Comparison of ENCODE assay signal across 8 cellular contexts in genomic region chr1:38000529-38001453, GRCh38. TPM values are rescaled to one million over a fixed set of nuclear protein-coding genes. Genes with fewer than 3 reads are reported as not detected.
DNase-seq lines count a peak whose midpoint lies in the region; ATAC-seq and TF ChIP-seq lines count a peak whose summit lies in the region.

No MANE protein-coding gene starts in this region.

- ATAC-seq in CD4-positive, CD25-positive, alpha-beta regulatory T cell (ENCODE audit: low read depth in 2 of 2) = no peak
- no peak for ATAC-seq in naive thymus-derived CD4-positive, alpha-beta T cell
- no peak for ATAC-seq in HG02610 (IDR thresholded peaks at IDR 0.05; ENCODE audit: unreplicated experiment)
- ATAC-seq in GM18858 (IDR thresholded peaks at IDR 0.05; ENCODE audit: unreplicated experiment) = no peak
- no peak for ATAC-seq in GM21786 (IDR thresholded peaks at IDR 0.05; ENCODE audit: unreplicated experiment)

- TF ChIP-seq CTCF in RWPE1 (conservative IDR thresholded peaks at IDR 0.05; ENCODE audit: low read depth) (no peak), epithelial cell of esophagus (IDR thresholded peaks at IDR 0.05; ENCODE audit: insufficient read depth, low read depth, low read length, missing control alignments) (no peak)

- peak overlapping the region; percentile 81 to 93 (median 85) for H3K27ac Mint-ChIP-seq in CD4-positive, CD25-positive, alpha-beta regulatory T cell
- peak overlapping the region in 5 of 9 donors; percentile 42 to 89 (median 49) for H3K27ac Mint-ChIP-seq in naive thymus-derived CD4-positive, alpha-beta T cell

- H3K36me3 Mint-ChIP-seq in CD4-positive, CD25-positive, alpha-beta regulatory T cell = no peaks in the 10 kb centered on the region
- H3K36me3 Mint-ChIP-seq in naive thymus-derived CD4-positive, alpha-beta T cell = peaks cover 0 to 4% (median 3%) of the 10 kb centered on the region in 5 donors

- DNase-seq in CD4-positive, CD25-positive, alpha-beta regulatory T cell = no peak
- DNase-seq in RWPE1 (ENCODE audit: low spot score) = peak; percentile 55
- peak; percentile 51 for DNase-seq in epithelial cell of esophagus (ENCODE audit: low read depth)
- DNase-seq in naive thymus-derived CD4-positive, alpha-beta T cell = no peak
- no peak for DNase-seq in GM19240 (ENCODE audit: insufficient read length, low spot score)

- POLR2A ChIA-PET in RWPE1 (lab: Yijun Ruan, JAX; ENCODE audit: low non-redundant PET) = no interaction called here
- POLR2A ChIA-PET in naive thymus-derived CD4-positive, alpha-beta T cell (lab: Charles Lee) = interaction anchor here (1.3 kb wide), 1 partner anchor 8 kb away, joined by 3 read pairs; no protein-coding TSS in a partner anchor

- peak overlapping the region in 3 of 4 donors; percentile 22 to 44 (median 28) for H3K4me3 Mint-ChIP-seq in CD4-positive, CD25-positive, alpha-beta regulatory T cell
- H3K4me3 Mint-ChIP-seq in naive thymus-derived CD4-positive, alpha-beta T cell = peak overlapping the region in 1 of 10 donors; percentile 9

- intact Hi-C loops in naive thymus-derived CD4-positive, alpha-beta T cell (cut with micrococcal nuclease) = loop anchor here in 1 of 2 donors (5.0 kb wide), 1 partner anchor 1682 kb away; no protein-coding TSS in a partner anchor

- no peaks in the 10 kb centered on the region for H3K27me3 Mint-ChIP-seq in CD4-positive, CD25-positive, alpha-beta regulatory T cell
- no peaks in the 10 kb centered on the region for H3K27me3 Mint-ChIP-seq in naive thymus-derived CD4-positive, alpha-beta T cell

- no peak overlapping the region for H3K4me3 ChIP-seq in CD4-positive, CD25-positive, alpha-beta regulatory T cell (ENCODE audit: low read depth, low read length)
- H3K4me3 ChIP-seq in epithelial cell of esophagus (ENCODE audit: low read length) = no peak overlapping the region
- no peak overlapping the region for H3K4me3 ChIP-seq in naive thymus-derived CD4-positive, alpha-beta T cell (ENCODE audit: low read length)

- H3K27me3 ChIP-seq in CD4-positive, CD25-positive, alpha-beta regulatory T cell (ENCODE audit: control insufficient read depth, insufficient read depth, low read length) = no peaks in the 10 kb centered on the region
- no peaks in the 10 kb centered on the region for H3K27me3 ChIP-seq in naive thymus-derived CD4-positive, alpha-beta T cell (ENCODE audit: control insufficient read depth in 2 of 2, insufficient read depth in 2 of 2, low read length in 2 of 2)

- CTCF ChIA-PET in RWPE1 (lab: Yijun Ruan, JAX) = interaction anchor here (0.6 kb wide), 1 partner anchor 11 kb away, joined by 3 read pairs; the partner anchor contains the start of gene SF3A3
- CTCF ChIA-PET in naive thymus-derived CD4-positive, alpha-beta T cell (lab: Charles Lee) = interaction anchor here (1.0 kb wide), 1 partner anchor 9 kb away, joined by 3 read pairs; no protein-coding TSS in a partner anchor

- peaks cover 8 to 63% (median 35%) of the 10 kb centered on the region in 4 donors for H3K4me1 Mint-ChIP-seq in CD4-positive, CD25-positive, alpha-beta regulatory T cell
- H3K4me1 Mint-ChIP-seq in naive thymus-derived CD4-positive, alpha-beta T cell = peaks cover 24 to 60% (median 37%) of the 10 kb centered on the region in 7 donors

- H3K36me3 ChIP-seq in CD4-positive, CD25-positive, alpha-beta regulatory T cell (ENCODE audit: control insufficient read depth, insufficient read depth, low read length) = peaks cover 4% of the 10 kb centered on the region
- H3K36me3 ChIP-seq in naive thymus-derived CD4-positive, alpha-beta T cell (ENCODE audit: control insufficient read depth in 2 of 3, insufficient read depth in 3 of 3, low read length in 3 of 3) = no peaks in the 10 kb centered on the region

- no peaks in the 10 kb centered on the region for H3K9me3 ChIP-seq in CD4-positive, CD25-positive, alpha-beta regulatory T cell (ENCODE audit: control insufficient read depth in 2 of 2, low read length in 2 of 2)
- H3K9me3 ChIP-seq in naive thymus-derived CD4-positive, alpha-beta T cell (ENCODE audit: control insufficient read depth in 2 of 3, low read length in 3 of 3) = no peaks in the 10 kb centered on the region

- no peaks in the 10 kb centered on the region for H3K9me3 Mint-ChIP-seq in CD4-positive, CD25-positive, alpha-beta regulatory T cell
- H3K9me3 Mint-ChIP-seq in naive thymus-derived CD4-positive, alpha-beta T cell = peaks cover 0 to 1% (median 0%) of the 10 kb centered on the region in 11 donors

- peak overlapping the region; percentile 17 for H3K27ac ChIP-seq in CD4-positive, CD25-positive, alpha-beta regulatory T cell (ENCODE audit: insufficient read depth, low read length, poor library complexity, severe bottlenecking)
- peak overlapping the region; percentile 94 for H3K27ac ChIP-seq in RWPE1
- no peak overlapping the region for H3K27ac ChIP-seq in naive thymus-derived CD4-positive, alpha-beta T cell (ENCODE audit: low read depth, low read length)

- H3K4me1 ChIP-seq in CD4-positive, CD25-positive, alpha-beta regulatory T cell (ENCODE audit: control insufficient read depth, insufficient read depth, low read length, poor library complexity, severe bottlenecking) = peaks cover 43% of the 10 kb centered on the region
- H3K4me1 ChIP-seq in naive thymus-derived CD4-positive, alpha-beta T cell (ENCODE audit: control insufficient read depth in 2 of 2, insufficient read depth in 2 of 2, low read length in 2 of 2) = peaks cover 0 to 9% of the 10 kb centered on the region in 2 donors

RNA-seq across cellular contexts. Expression of gene FHL3, which starts 4.5 kb away (rescaled TPM):
- total RNA-seq in CD4-positive, CD25-positive, alpha-beta regulatory T cell = 4.6 TPM
- 10 to 100 TPM; 11.2 to 20.8 (median 13.3) TPM for polyA plus RNA-seq in CD4-positive, CD25-positive, alpha-beta regulatory T cell
- total RNA-seq in naive thymus-derived CD4-positive, alpha-beta T cell = 10 to 100 TPM in 2 of 5 experiments, 1 to 10 TPM in 3; 2.9 to 19.0 (median 8.6) TPM
- polyA plus RNA-seq in naive thymus-derived CD4-positive, alpha-beta T cell = 1 to 10 TPM; 5.1 to 8.8 TPM

RNA-seq across cellular contexts. Expression of gene SF3A3, which starts 11.0 kb away (rescaled TPM):
- total RNA-seq in CD4-positive, CD25-positive, alpha-beta regulatory T cell = 47.6 TPM
- polyA plus RNA-seq in CD4-positive, CD25-positive, alpha-beta regulatory T cell = 100 to 1,000 TPM in 3 of 4 donors, 10 to 100 TPM in 1; 90.6 to 118 (median 105) TPM
- total RNA-seq in naive thymus-derived CD4-positive, alpha-beta T cell = 10 to 100 TPM; 43.2 to 90.4 (median 77.6) TPM
- 100 to 1,000 TPM; 116 to 118 TPM for polyA plus RNA-seq in naive thymus-derived CD4-positive, alpha-beta T cell

RNA-seq across cellular contexts. Expression of gene UTP11, which starts 11.7 kb away (rescaled TPM):
- 12.3 TPM for total RNA-seq in CD4-positive, CD25-positive, alpha-beta regulatory T cell
- polyA plus RNA-seq in CD4-positive, CD25-positive, alpha-beta regulatory T cell = 10 to 100 TPM; 21.0 to 31.1 (median 24.9) TPM
- 10 to 100 TPM in 3 of 5 experiments, 1 to 10 TPM in 2; 8.2 to 42.8 (median 15.7) TPM for total RNA-seq in naive thymus-derived CD4-positive, alpha-beta T cell
- 10 to 100 TPM; 17.4 to 26.0 TPM for polyA plus RNA-seq in naive thymus-derived CD4-positive, alpha-beta T cell

RNA-seq across cellular contexts. Expression of gene POU3F1, which starts 45.8 kb away (rescaled TPM):
- 1.7 TPM for total RNA-seq in CD4-positive, CD25-positive, alpha-beta regulatory T cell
- under 1 TPM; 0.11 to 0.49 (median 0.32) TPM for polyA plus RNA-seq in CD4-positive, CD25-positive, alpha-beta regulatory T cell
- under 1 TPM in 2 of 5 experiments, not detected in 3; 0.17 to 0.19 TPM for total RNA-seq in naive thymus-derived CD4-positive, alpha-beta T cell
- not detected for polyA plus RNA-seq in naive thymus-derived CD4-positive, alpha-beta T cell

RNA-seq across cellular contexts. Expression of gene INPP5B, which starts 53.9 kb away (rescaled TPM):
- 23.8 TPM for total RNA-seq in CD4-positive, CD25-positive, alpha-beta regulatory T cell
- polyA plus RNA-seq in CD4-positive, CD25-positive, alpha-beta regulatory T cell = 10 to 100 TPM; 15.4 to 21.1 (median 18.5) TPM
- 10 to 100 TPM; 23.3 to 35.7 (median 30.6) TPM for total RNA-seq in naive thymus-derived CD4-positive, alpha-beta T cell
- 10 to 100 TPM; 14.1 to 23.9 TPM for polyA plus RNA-seq in naive thymus-derived CD4-positive, alpha-beta T cell

Comparison
In these comparisons a context has a peak if more than half of its experiments do, and no peak if none do; other contexts are left out.
1. DNase-seq: peak in RWPE1 (single experiment) and epithelial cell of esophagus (single experiment); none in CD4-positive, CD25-positive, alpha-beta regulatory T cell (0 of 3), naive thymus-derived CD4-positive, alpha-beta T cell (0 of 9) and GM19240 (single experiment).